Comparison of ENCODE assay signal across 33 cellular contexts in the genomic region with DNA sequence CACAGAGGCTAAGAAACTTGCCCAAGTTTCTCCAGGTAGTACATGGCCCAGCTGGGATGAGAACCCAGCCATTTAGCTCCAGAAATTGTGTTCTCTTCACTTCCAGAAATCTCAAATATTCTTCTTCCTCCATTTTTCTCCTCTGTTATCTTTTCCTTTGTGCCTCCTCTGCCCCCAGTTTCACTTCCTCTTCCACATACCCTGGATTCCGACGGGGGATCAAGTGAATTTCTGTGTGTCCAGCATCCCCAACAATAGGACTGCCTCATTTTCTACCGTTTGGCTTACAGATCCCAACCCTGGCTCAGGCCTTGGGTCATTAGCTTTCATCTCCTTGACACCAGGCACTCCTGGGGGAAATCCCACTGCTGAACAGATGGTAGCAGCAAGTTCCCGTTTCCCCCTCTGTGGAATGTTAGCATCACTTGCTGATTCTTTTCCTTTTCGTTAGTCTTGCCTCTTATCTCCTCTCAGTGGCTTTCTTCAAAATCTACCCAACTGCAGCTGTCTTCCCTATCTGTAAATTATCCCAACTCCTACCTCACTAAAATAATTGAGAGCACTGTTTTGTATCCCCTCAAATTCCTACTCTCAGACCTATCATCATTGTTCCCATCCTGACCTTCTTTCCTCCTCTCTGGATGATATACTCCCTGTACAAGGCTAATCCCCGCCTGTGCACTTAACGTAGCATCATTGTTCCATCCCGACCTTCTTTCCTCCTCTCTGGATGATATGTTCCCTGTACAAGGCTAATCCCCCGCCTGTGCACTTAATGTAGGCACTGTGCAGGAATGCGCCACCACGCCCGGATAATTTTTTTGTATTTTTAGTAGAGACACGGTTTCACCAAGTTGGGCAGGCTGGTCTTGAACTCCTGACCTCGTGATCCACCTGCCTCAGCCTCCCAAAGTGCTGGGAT. TPM values are rescaled to one million over a fixed set of nuclear protein-coding genes. Genes with fewer than 3 reads are reported as not detected.
DNase-seq lines count a peak whose midpoint lies in the region; ATAC-seq and TF ChIP-seq lines count a peak whose summit lies in the region.
"Had no signal": no experiment of that assay in that cellular context is flagged by ENCODE, and none has a peak within 500 bp of the region (broad histone marks: within the 10 kb centered on the region; RNA-seq: fewer than 3 reads in every experiment).

No MANE protein-coding gene starts in this region.

- H3K36me3 Mint-ChIP-seq in osteocyte (ENCODE audit: unreplicated experiment), result peaks cover 38% of the 10 kb centered on the region

- H3K36me3 ChIP-seq in BLaER1 treated with 17β-estradiol and CSF1 and Interleukin-3, amounts not matched to agents 10 nM and 100 nM, result peaks cover 42 to 98% (median 76%) of the 10 kb centered on the region in 11 experiments
- H3K36me3 ChIP-seq: breast epithelium, ovary had no signal

- no peaks in the 10 kb centered on the region for H3K4me1 Mint-ChIP-seq in osteocyte (ENCODE audit: unreplicated experiment)
- H3K4me1 Mint-ChIP-seq: activated CD4-positive, alpha-beta memory T cell treated with anti-CD3 and anti-CD28 coated beads, Interleukin-2, amount 10 ng/mL, durations not matched to agents 7 days and 5 days; immature natural killer cell had no signal

- H4K20me1 ChIP-seq in BLaER1 treated with 17β-estradiol and CSF1 and Interleukin-3, amounts not matched to agents 10 nM and 100 nM, result 0 out of 22 replicates have a peak, but pooled peaks cover 0 to 5% (median 0%) of the 10 kb centered on the region in 11 experiments

- no peak overlapping the region for H3K4me3 ChIP-seq in BLaER1 treated with 17β-estradiol and CSF1 and Interleukin-3, amounts not matched to agents 10 nM and 100 nM
- H3K4me3 ChIP-seq: breast epithelium, mucosa of descending colon, ovary, PC-9, skin epidermis had no signal

- peaks cover 21 to 29% (median 25%) of the 10 kb centered on the region in 10 experiments for H3K4me1 ChIP-seq in BLaER1 treated with 17β-estradiol and CSF1 and Interleukin-3, amounts not matched to agents 10 nM and 100 nM
- H3K4me1 ChIP-seq: breast epithelium had no signal

- ATAC-seq in HG03521 (IDR thresholded peaks at IDR 0.05; ENCODE audit: unreplicated experiment), result no peak
- ATAC-seq: left cardiac atrium; mucosa of descending colon; SK-N-SH treated with all-trans-retinoic acid at 6 μM for 48 hours; stimulated activated memory B cell treated with anti-CD40 and anti-IgM and Interleukin-4, amounts not matched to agents 10 μg/mL and 1 μg/mL and 100 μg/mL, for 72 hours had no signal

- H3K27me3 ChIP-seq in BLaER1 treated with 17β-estradiol and CSF1 and Interleukin-3, amounts not matched to agents 10 nM and 100 nM, result no peaks in the 10 kb centered on the region
- H3K27me3 ChIP-seq: breast epithelium, ovary had no signal

- no peaks in the 10 kb centered on the region for H3K9me3 ChIP-seq in BLaER1 treated with 17β-estradiol and CSF1 and Interleukin-3, amounts not matched to agents 10 nM and 100 nM (replicated peaks in 1 of 11)
- H3K9me3 ChIP-seq: breast epithelium, mucosa of descending colon, ovary had no signal

- no peaks in the 10 kb centered on the region for H3K27me3 Mint-ChIP-seq in osteocyte (ENCODE audit: unreplicated experiment)
- H3K27me3 Mint-ChIP-seq: activated CD4-positive, alpha-beta memory T cell treated with anti-CD3 and anti-CD28 coated beads, Interleukin-2, amount 10 ng/mL, durations not matched to agents 7 days and 5 days; B cell; stimulated activated memory B cell treated with anti-CD40 and anti-IgM and Interleukin-4, amounts not matched to agents 10 μg/mL and 1 μg/mL and 100 μg/mL, for 72 hours had no signal

- H3K27ac ChIP-seq in BLaER1 treated with 17β-estradiol and CSF1 and Interleukin-3, amounts not matched to agents 10 nM and 100 nM, result peak overlapping the region in 1 of 11 experiments; percentile 23; a peak in 1 of 22 replicates
- H3K27ac ChIP-seq: breast epithelium, ovary, PC-9, skin epidermis had no signal

- H3K4me2 ChIP-seq in BLaER1 treated with 17β-estradiol and CSF1 and Interleukin-3, amounts not matched to agents 10 nM and 100 nM, result peak overlapping the region in 9 of 11 experiments; percentile 7 to 61 (median 24); a peak in 14 of 22 replicates
- H3K4me2 ChIP-seq: PC-9 had no signal

- H3K27ac Mint-ChIP-seq in osteocyte (ENCODE audit: unreplicated experiment), result no peak overlapping the region
- H3K27ac Mint-ChIP-seq: activated CD4-positive, alpha-beta memory T cell treated with anti-CD3 and anti-CD28 coated beads, Interleukin-2, amount 10 ng/mL, durations not matched to agents 7 days and 5 days; activated T-helper 2 cell treated with anti-CD3 and anti-CD28 coated beads, Interferon-gamma antibody, Interleukin-2, Interleukin-4, amounts not matched to agents 10 μg/mL and 5 μg/mL and 100 μg/mL, durations not matched to agents 14 hours and 24 hours and 36 hours; B cell; stimulated activated memory B cell treated with anti-CD40 and anti-IgM and Interleukin-4, amounts not matched to agents 10 μg/mL and 1 μg/mL and 100 μg/mL, for 72 hours had no signal

- no peak overlapping the region for H3K4me3 Mint-ChIP-seq in osteocyte (ENCODE audit: unreplicated experiment)
- H3K4me3 Mint-ChIP-seq: activated CD4-positive, alpha-beta memory T cell treated with anti-CD3 and anti-CD28 coated beads, Interleukin-2, amount 10 ng/mL, durations not matched to agents 7 days and 5 days; B cell; immature natural killer cell; stimulated activated memory B cell treated with anti-CD40 and anti-IgM and Interleukin-4, amounts not matched to agents 10 μg/mL and 1 μg/mL and 100 μg/mL, for 72 hours had no signal

- no peak for TF ChIP-seq CTCF in osteocyte (IDR thresholded peaks at IDR 0.05)

- DNase-seq in D341Med (ENCODE audit: low spot score) (peak; percentile 61), NOMO-1 (lab: John Stamatoyannopoulos, UW; ENCODE audit: unreplicated experiment in 2 of 2) (peak; percentile 11 to 12), cerebellar cortex (ENCODE audit: low spot score) (peak; percentile 11), osteocyte (ENCODE audit: extremely low spot score, unreplicated experiment) (no peak)
- no peak for DNase-seq in activated CD4-positive, alpha-beta T cell treated with anti-CD3 and anti-CD28 coated beads for 48 hours
- no peak for DNase-seq in activated CD8-positive, alpha-beta memory T cell treated with anti-CD3 and anti-CD28 coated beads, Interleukin-2, amount 50 U/mL, for 48 hours
- DNase-seq: ACHN; activated CD4-positive, alpha-beta memory T cell treated with anti-CD3 and anti-CD28 coated beads, Interleukin-2, amount 10 ng/mL, durations not matched to agents 7 days and 5 days; activated CD4-positive, alpha-beta T cell treated with anti-CD3 and anti-CD28 coated beads for 1 hour; activated naive CD4-positive, alpha-beta T cell treated with anti-CD3 and anti-CD28 coated beads, Interleukin-2, amount 50 U/mL, for 16 hours; activated T-cell treated with anti-CD3 and anti-CD28 coated beads for 4 hours; effector CD4-positive, alpha-beta T cell; GF-D8; GOT3; hypothalamus; immature natural killer cell; left cardiac atrium; mucosa of descending colon; NCI-H1105; ovary; PC-9; retina; substantia nigra; T-helper 2 cell; trophoblast cell had no signal

- no peaks in the 10 kb centered on the region for H3K9me3 Mint-ChIP-seq in osteocyte (ENCODE audit: unreplicated experiment)
- H3K9me3 Mint-ChIP-seq: activated CD4-positive, alpha-beta memory T cell treated with anti-CD3 and anti-CD28 coated beads, Interleukin-2, amount 10 ng/mL, durations not matched to agents 7 days and 5 days; activated T-helper 2 cell treated with anti-CD3 and anti-CD28 coated beads, Interferon-gamma antibody, Interleukin-2, Interleukin-4, amounts not matched to agents 10 μg/mL and 5 μg/mL and 100 μg/mL, durations not matched to agents 14 hours and 24 hours and 36 hours; immature natural killer cell; stimulated activated memory B cell treated with anti-CD40 and anti-IgM and Interleukin-4, amounts not matched to agents 10 μg/mL and 1 μg/mL and 100 μg/mL, for 72 hours had no signal

- H3K9ac ChIP-seq in BLaER1 treated with 17β-estradiol and CSF1 and Interleukin-3, amounts not matched to agents 10 nM and 100 nM, result no peak overlapping the region

RNA-seq across cellular contexts. Expression of a gene that starts 36.5 kb away (rescaled TPM):
- total RNA-seq in osteocyte, result 34.4 and 34.9 TPM in 2 replicates

Comparison
In these comparisons a context has a peak if more than half of its experiments do, and no peak if none do; other contexts are left out.
1. DNase-seq: peak in D341Med (single experiment), NOMO-1 (2 of 2) and cerebellar cortex (single experiment); none in activated CD4-positive, alpha-beta T cell treated with anti-CD3 and anti-CD28 coated beads for 48 hours (single experiment), activated CD8-positive, alpha-beta memory T cell treated with anti-CD3 and anti-CD28 coated beads, Interleukin-2, amount 50 U/mL, for 48 hours (single experiment) and osteocyte (single experiment).